In the genomic region with DNA sequence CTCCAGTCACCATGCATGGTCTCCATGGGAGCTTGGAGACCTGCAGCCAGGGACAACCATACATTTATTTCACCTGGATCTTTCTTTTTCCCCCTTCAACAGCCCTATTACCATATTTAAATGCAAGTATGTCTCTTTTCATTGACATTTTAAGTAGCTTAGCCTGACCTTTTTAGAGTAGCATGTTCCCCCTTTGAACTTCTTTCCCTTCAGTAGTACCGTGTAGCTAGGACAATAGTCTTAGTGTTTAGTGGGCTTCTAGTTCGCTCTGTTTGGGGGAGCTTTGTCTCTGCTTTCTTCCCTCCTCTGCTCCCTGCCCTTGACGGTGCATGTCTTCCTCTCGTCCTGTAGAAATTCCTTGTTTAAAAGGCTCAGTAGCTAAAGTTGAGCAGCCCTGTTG, we compare ENCODE assay signal across 27 cellular contexts.
DNase-seq lines count a peak whose midpoint lies in the region; TF ChIP-seq lines count a peak whose summit lies in the region.
"Had no signal": no experiment of that assay in that cellular context is flagged by ENCODE, and none has a peak within 500 bp of the region (broad histone marks: within the 10 kb centered on the region; RNA-seq: fewer than 3 reads in every experiment).

No MANE protein-coding gene starts in this region.

- TF ChIP-seq EP300 in stomach (IDR thresholded peaks at IDR 0.05): no peak

- H3K4me1 Mint-ChIP-seq in neural crest cell: peaks cover 25% of the 10 kb centered on the region

- no peaks in the 10 kb centered on the region for H3K27me3 Mint-ChIP-seq in neural crest cell (ENCODE audit: low read depth)

- peak overlapping the region; percentile 66 for H3K4me3 Mint-ChIP-seq in neural crest cell
- H3K4me3 Mint-ChIP-seq: activated T-cell treated with anti-CD3 and anti-CD28 coated beads, Interleukin-2, amount 50 U/mL, for 72 hours had no signal

- H3K27ac Mint-ChIP-seq in neural crest cell (ENCODE audit: unreplicated experiment): peak overlapping the region; percentile 95
- H3K27ac Mint-ChIP-seq: activated T-cell treated with anti-CD3 and anti-CD28 coated beads, Interleukin-2, amount 50 U/mL, for 72 hours had no signal

- TF ChIP-seq POLR2A in stomach (IDR thresholded peaks at IDR 0.05): no peak

- peaks cover 6% of the 10 kb centered on the region for H3K36me3 Mint-ChIP-seq in neural crest cell (ENCODE audit: low read depth)

- H3K4me1 ChIP-seq in HUES64 (ENCODE audit: insufficient read depth, low read length) (peaks cover 28% of the 10 kb centered on the region), right atrium auricular region (no peaks in the 10 kb centered on the region), stomach (no peaks in the 10 kb centered on the region)
- H3K4me1 ChIP-seq: breast epithelium, Caco-2, gastroesophageal sphincter had no signal

- H3K27ac ChIP-seq in HUES64 (ENCODE audit: low read depth, low read length): peak overlapping the region; percentile 90
- no peak overlapping the region for H3K27ac ChIP-seq in right atrium auricular region
- H3K27ac ChIP-seq in stomach: no peak overlapping the region
- H3K27ac ChIP-seq: breast epithelium, gastroesophageal sphincter, GM23248, hepatocyte, tibial artery had no signal

- 30% methylated on average over 3 of the region's 4 CpGs for WGBS in HUES64
- 82 to 94% (median 88%) methylated on average over 4 of the region's 4 CpGs for WGBS in stomach, 5 donors

- DNase-seq in COLO829 (ENCODE audit: low spot score) (peak; percentile 15), foreskin melanocyte (peak; percentile 11), neural crest cell (ENCODE audit: low read depth, low spot score) (no peak), right atrium auricular region (ENCODE audit: low spot score) (no peak), UCSD-AML1 (lab: John Stamatoyannopoulos, UW; ENCODE audit: unreplicated experiment) (no peak), amniotic stem cell (lab: John Stamatoyannopoulos, UW) (no peak), stomach (no peak)
- DNase-seq: activated CD4-positive, alpha-beta T cell treated with anti-CD3 and anti-CD28 coated beads, Interleukin-2, amount 50 U/mL, for 4 hours; activated naive CD4-positive, alpha-beta T cell; activated T-cell treated with anti-CD3 and anti-CD28 coated beads, Interleukin-2, amount 50 U/mL, for 72 hours; Caco-2; DMS79; GDM1; KBM-7; mammary epithelial cell; NCI-H1092 treated with DMSO at 0.1 percent for 48 hours; NCI-H187; NCI-H510A treated with DMSO at 0.1 percent for 48 hours; stimulated activated CD4-positive, alpha-beta T cell treated with anti-CD3 and anti-CD28 coated beads, Interleukin-12 subunit alpha, Interleukin-12 subunit beta, amount 100 ng/mL, for 4 hours; stimulated activated CD4-positive, alpha-beta T cell treated with anti-CD3 and anti-CD28 coated beads, Interleukin-2, amount 100 ng/mL, for 48 hours; T-helper 1 cell; tibial artery had no signal

- H3K9me3 ChIP-seq in HUES64 (ENCODE audit: insufficient read depth, low read depth, low read length) (no peaks in the 10 kb centered on the region), right atrium auricular region (no peaks in the 10 kb centered on the region), stomach (no peaks in the 10 kb centered on the region)
- H3K9me3 ChIP-seq: breast epithelium, Caco-2, gastroesophageal sphincter, tibial artery had no signal

- intact Hi-C loops in stomach (cut with DNase I; ENCODE audit: low total_unique reads): no loop called here

- H3K9me3 Mint-ChIP-seq in neural crest cell: no peaks in the 10 kb centered on the region
- H3K9me3 Mint-ChIP-seq: activated T-cell treated with anti-CD3 and anti-CD28 coated beads, Interleukin-2, amount 50 U/mL, for 72 hours had no signal

- H3K4me3 ChIP-seq in HUES64 (ENCODE audit: low read length) (peak overlapping the region; percentile 25), right atrium auricular region (no peak overlapping the region), stomach (no peak overlapping the region)
- H3K4me3 ChIP-seq: breast epithelium, gastroesophageal sphincter, GM23248, hepatocyte, tibial artery had no signal

- H3K9ac ChIP-seq in HUES64 (ENCODE audit: low read depth, low read length): peak overlapping the region; percentile 28
- H3K9ac ChIP-seq: GM23248 had no signal

- H3K36me3 ChIP-seq in HUES64 (ENCODE audit: insufficient read depth, low read length) (no peaks in the 10 kb centered on the region), right atrium auricular region (no peaks in the 10 kb centered on the region), stomach (peaks cover 0 to 18% (median 15%) of the 10 kb centered on the region in 4 donors)
- H3K36me3 ChIP-seq: breast epithelium had no signal

- no peak for TF ChIP-seq CTCF in neural crest cell (conservative IDR thresholded peaks at IDR 0.05)
- no peak for TF ChIP-seq CTCF in right atrium auricular region (IDR thresholded peaks at IDR 0.05)
- TF ChIP-seq CTCF in stomach (IDR thresholded peaks at IDR 0.05): no peak

- H3K27me3 ChIP-seq in HUES64 (ENCODE audit: insufficient read depth, low read length) (no peaks in the 10 kb centered on the region), right atrium auricular region (no peaks in the 10 kb centered on the region), stomach (no peaks in the 10 kb centered on the region)
- H3K27me3 ChIP-seq: breast epithelium, gastroesophageal sphincter, hepatocyte, tibial artery had no signal

Comparison
In these comparisons a context has a peak if more than half of its experiments do, and no peak if none do; other contexts are left out.
1. DNase-seq: peak in COLO829 (single experiment) and foreskin melanocyte (single experiment); none in neural crest cell (single experiment), right atrium auricular region (single experiment), UCSD-AML1 (single experiment), amniotic stem cell (single experiment) and stomach (single experiment).